Comparison of ENCODE assay signal across 1 cellular context in the genomic region with DNA sequence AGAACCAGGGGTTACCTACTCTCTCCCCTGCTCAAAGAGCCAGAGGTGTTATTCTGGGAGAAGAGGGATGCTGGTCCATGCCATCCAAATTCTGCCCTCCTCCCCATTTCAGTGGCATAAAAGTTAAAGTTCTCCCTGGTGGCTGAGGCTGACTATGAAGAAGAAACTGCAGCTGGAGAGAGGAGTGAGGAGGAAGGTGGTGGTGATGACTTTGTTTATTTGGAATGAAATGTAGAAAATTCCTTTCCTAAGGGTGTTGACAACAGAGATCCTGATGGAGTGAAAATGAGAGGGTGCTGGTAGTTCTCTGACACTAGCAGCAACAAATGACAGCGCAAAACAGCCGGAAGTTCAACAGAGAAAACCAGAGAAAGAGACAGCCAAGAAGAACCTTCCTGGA.
TF ChIP-seq lines count a peak whose summit lies in the region.

No MANE protein-coding gene starts in this region.

TF ChIP-seq in H1, 55 proteins besides CTCF, POLR2A, EP300 and RAD21 (continued from another document):
- no peak for TF ChIP-seq SRF (IDR thresholded peaks at IDR 0.05; ENCODE audit: low read depth, low read length)
- TF ChIP-seq, protein P1, sequence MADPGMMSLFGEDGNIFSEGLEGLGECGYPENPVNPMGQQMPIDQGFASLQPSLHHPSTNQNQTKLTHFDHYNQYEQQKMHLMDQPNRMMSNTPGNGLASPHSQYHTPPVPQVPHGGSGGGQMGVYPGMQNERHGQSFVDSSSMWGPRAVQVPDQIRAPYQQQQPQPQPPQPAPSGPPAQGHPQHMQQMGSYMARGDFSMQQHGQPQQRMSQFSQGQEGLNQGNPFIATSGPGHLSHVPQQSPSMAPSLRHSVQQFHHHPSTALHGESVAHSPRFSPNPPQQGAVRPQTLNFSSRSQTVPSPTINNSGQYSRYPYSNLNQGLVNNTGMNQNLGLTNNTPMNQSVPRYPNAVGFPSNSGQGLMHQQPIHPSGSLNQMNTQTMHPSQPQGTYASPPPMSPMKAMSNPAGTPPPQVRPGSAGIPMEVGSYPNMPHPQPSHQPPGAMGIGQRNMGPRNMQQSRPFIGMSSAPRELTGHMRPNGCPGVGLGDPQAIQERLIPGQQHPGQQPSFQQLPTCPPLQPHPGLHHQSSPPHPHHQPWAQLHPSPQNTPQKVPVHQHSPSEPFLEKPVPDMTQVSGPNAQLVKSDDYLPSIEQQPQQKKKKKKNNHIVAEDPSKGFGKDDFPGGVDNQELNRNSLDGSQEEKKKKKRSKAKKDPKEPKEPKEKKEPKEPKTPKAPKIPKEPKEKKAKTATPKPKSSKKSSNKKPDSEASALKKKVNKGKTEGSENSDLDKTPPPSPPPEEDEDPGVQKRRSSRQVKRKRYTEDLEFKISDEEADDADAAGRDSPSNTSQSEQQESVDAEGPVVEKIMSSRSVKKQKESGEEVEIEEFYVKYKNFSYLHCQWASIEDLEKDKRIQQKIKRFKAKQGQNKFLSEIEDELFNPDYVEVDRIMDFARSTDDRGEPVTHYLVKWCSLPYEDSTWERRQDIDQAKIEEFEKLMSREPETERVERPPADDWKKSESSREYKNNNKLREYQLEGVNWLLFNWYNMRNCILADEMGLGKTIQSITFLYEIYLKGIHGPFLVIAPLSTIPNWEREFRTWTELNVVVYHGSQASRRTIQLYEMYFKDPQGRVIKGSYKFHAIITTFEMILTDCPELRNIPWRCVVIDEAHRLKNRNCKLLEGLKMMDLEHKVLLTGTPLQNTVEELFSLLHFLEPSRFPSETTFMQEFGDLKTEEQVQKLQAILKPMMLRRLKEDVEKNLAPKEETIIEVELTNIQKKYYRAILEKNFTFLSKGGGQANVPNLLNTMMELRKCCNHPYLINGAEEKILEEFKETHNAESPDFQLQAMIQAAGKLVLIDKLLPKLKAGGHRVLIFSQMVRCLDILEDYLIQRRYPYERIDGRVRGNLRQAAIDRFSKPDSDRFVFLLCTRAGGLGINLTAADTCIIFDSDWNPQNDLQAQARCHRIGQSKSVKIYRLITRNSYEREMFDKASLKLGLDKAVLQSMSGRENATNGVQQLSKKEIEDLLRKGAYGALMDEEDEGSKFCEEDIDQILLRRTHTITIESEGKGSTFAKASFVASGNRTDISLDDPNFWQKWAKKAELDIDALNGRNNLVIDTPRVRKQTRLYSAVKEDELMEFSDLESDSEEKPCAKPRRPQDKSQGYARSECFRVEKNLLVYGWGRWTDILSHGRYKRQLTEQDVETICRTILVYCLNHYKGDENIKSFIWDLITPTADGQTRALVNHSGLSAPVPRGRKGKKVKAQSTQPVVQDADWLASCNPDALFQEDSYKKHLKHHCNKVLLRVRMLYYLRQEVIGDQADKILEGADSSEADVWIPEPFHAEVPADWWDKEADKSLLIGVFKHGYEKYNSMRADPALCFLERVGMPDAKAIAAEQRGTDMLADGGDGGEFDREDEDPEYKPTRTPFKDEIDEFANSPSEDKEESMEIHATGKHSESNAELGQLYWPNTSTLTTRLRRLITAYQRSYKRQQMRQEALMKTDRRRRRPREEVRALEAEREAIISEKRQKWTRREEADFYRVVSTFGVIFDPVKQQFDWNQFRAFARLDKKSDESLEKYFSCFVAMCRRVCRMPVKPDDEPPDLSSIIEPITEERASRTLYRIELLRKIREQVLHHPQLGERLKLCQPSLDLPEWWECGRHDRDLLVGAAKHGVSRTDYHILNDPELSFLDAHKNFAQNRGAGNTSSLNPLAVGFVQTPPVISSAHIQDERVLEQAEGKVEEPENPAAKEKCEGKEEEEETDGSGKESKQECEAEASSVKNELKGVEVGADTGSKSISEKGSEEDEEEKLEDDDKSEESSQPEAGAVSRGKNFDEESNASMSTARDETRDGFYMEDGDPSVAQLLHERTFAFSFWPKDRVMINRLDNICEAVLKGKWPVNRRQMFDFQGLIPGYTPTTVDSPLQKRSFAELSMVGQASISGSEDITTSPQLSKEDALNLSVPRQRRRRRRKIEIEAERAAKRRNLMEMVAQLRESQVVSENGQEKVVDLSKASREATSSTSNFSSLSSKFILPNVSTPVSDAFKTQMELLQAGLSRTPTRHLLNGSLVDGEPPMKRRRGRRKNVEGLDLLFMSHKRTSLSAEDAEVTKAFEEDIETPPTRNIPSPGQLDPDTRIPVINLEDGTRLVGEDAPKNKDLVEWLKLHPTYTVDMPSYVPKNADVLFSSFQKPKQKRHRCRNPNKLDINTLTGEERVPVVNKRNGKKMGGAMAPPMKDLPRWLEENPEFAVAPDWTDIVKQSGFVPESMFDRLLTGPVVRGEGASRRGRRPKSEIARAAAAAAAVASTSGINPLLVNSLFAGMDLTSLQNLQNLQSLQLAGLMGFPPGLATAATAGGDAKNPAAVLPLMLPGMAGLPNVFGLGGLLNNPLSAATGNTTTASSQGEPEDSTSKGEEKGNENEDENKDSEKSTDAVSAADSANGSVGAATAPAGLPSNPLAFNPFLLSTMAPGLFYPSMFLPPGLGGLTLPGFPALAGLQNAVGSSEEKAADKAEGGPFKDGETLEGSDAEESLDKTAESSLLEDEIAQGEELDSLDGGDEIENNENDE (IDR thresholded peaks at IDR 0.05; ENCODE audit: insufficient replicate concordance, low read length): no peak
- TF ChIP-seq TBP (IDR thresholded peaks at IDR 0.05; ENCODE audit: low read depth, low read length): no peak
- TF ChIP-seq CHD2 (IDR thresholded peaks at IDR 0.05; ENCODE audit: low read length): no peak
- no peak for TF ChIP-seq GTF2F1 (IDR thresholded peaks at IDR 0.05; ENCODE audit: borderline replicate concordance, low read depth, low read length)
- TF ChIP-seq, protein P2, sequence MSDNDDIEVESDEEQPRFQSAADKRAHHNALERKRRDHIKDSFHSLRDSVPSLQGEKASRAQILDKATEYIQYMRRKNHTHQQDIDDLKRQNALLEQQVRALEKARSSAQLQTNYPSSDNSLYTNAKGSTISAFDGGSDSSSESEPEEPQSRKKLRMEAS (IDR thresholded peaks at IDR 0.05): no peak
- no peak for TF ChIP-seq SIN3A (conservative IDR thresholded peaks at IDR 0.05 in 1 of 2, IDR thresholded peaks at IDR 0.05 in 1 of 2; ENCODE audit: low read depth in 1 of 2, low read length in 2 of 2)
- TF ChIP-seq TAF1 (IDR thresholded peaks at IDR 0.05; ENCODE audit: low read depth, low read length): no peak
- TF ChIP-seq CEBPB (IDR thresholded peaks at IDR 0.05; ENCODE audit: low read depth, low read length): no peak
